ENCODE assay signal across 10 cellular contexts in genomic region chr4:153483432-153484418, GRCh38. TPM values are rescaled to one million over a fixed set of nuclear protein-coding genes. Genes with fewer than 3 reads are reported as not detected.
A peak's percentile ranks its signal among the peaks of the same experiment; 100 is the strongest.
DNase-seq lines count a peak whose midpoint lies in the region; ATAC-seq and TF ChIP-seq lines count a peak whose summit lies in the region.
"Had no signal": no experiment of that assay in that cellular context is flagged by ENCODE, and none has a peak within 500 bp of the region (broad histone marks: within the 10 kb centered on the region; RNA-seq: fewer than 3 reads in every experiment).

No MANE protein-coding gene starts in this region.

- no peak for TF ChIP-seq CTCF in GM23338 (conservative IDR thresholded peaks at IDR 0.05; ENCODE audit: low read depth in 2 of 2)
- TF ChIP-seq CTCF in mammary epithelial cell (conservative IDR thresholded peaks at IDR 0.05 in 1 of 2, IDR thresholded peaks at IDR 0.05 in 1 of 2; ENCODE audit: extremely low read depth in 1 of 2, insufficient read depth in 1 of 2, low read depth in 1 of 2, low read length in 2 of 2) = no peak

- H3K4me3 ChIP-seq in BLaER1 (peak overlapping the region; percentile 26; the same call in 1 of the 2 replicates), GM23338 (no peak overlapping the region), mammary epithelial cell (replicated peaks in 1 of 3; ENCODE audit: insufficient read depth in 1 of 3, low read depth in 2 of 3, low read length in 3 of 3) (peak overlapping the region in 1 of 3 experiments; percentile 24)

- H3K36me3 Mint-ChIP-seq in GM23338 (ENCODE audit: low read depth) (peaks cover 6% of the 10 kb centered on the region), naive B cell (peaks cover 9 to 13% of the 10 kb centered on the region in 2 donors)

- no TSS peak for BruUV-seq in mammary epithelial cell (replicated peaks; lab: Mats Ljungman, UMichigan)

- dilution Hi-C loops in mammary epithelial cell (cut with HindIII; ENCODE audit: low sequenced_read_pairs) = no loop called here

- no peak overlapping the region for H3K27ac Mint-ChIP-seq in GM23338
- peak overlapping the region; percentile 62 to 98 (median 90) for H3K27ac Mint-ChIP-seq in naive B cell

- no peaks in the 10 kb centered on the region for H3K9me2 ChIP-seq in GM23338 (ENCODE audit: insufficient read depth)

- H3K36me3 ChIP-seq in BLaER1 (peaks cover 64% of the 10 kb centered on the region), GM23338 (ENCODE audit: insufficient read depth) (no peaks in the 10 kb centered on the region), mammary epithelial cell (ENCODE audit: insufficient read depth, low read length) (no peaks in the 10 kb centered on the region)

- no peak for DNase-seq in GM23338 (ENCODE audit: low spot score)
- DNase-seq in mammary epithelial cell = no peak
- DNase-seq in naive B cell = no peak
- no peak for DNase-seq in stimulated activated naive CD4-positive, alpha-beta T cell treated with Interleukin-2 at 50 U/mL for 16 hours (lab: John Stamatoyannopoulos, UW)
- no peak for DNase-seq in SKM-1 treated with dmso at 0.1 percent for 144 hours (lab: John Stamatoyannopoulos, UW; ENCODE audit: unreplicated experiment)
- no peak for DNase-seq in stimulated activated CD4-positive, alpha-beta T cell treated with anti-CD3 and anti-CD28 coated beads, Interleukin-4, amount 100 ng/mL, for 24 hours
- DNase-seq: NCI-H2029; stimulated activated CD4-positive, alpha-beta T cell treated with anti-CD3 and anti-CD28 coated beads, Interleukin-15, amount 100 ng/mL, for 24 hours had no signal

- 46% methylated on average over 10 of the region's 10 CpGs for WGBS in mammary epithelial cell (ENCODE audit: low coverage, missing lambda C conversion rate)

- H3K27ac ChIP-seq in BLaER1 (peak overlapping the region; percentile 57), GM23338 (ENCODE audit: low read depth) (peak overlapping the region; percentile 42; the same call in 1 of the 2 replicates), mammary epithelial cell (ENCODE audit: insufficient read depth, low read depth, low read length) (peak overlapping the region; percentile 31)

- H3K79me2 ChIP-seq in GM23338 (replicated peaks; ENCODE audit: insufficient read depth) (peaks cover 67% of the 10 kb centered on the region), mammary epithelial cell (ENCODE audit: insufficient read depth, low read length) (peaks cover 22% of the 10 kb centered on the region)

- no peak overlapping the region for H3K4me3 Mint-ChIP-seq in GM23338
- H3K4me3 Mint-ChIP-seq in naive B cell = peak overlapping the region in 7 of 8 donors; percentile 21 to 81 (median 45)

- H3K4me2 ChIP-seq in BLaER1 (peak overlapping the region; percentile 92), GM23338 (no peak overlapping the region), mammary epithelial cell (ENCODE audit: insufficient read depth, low read depth, low read length) (peak overlapping the region; percentile 70)

- H4K20me1 ChIP-seq in BLaER1 (peaks cover 100% of the 10 kb centered on the region), GM23338 (replicated peaks; ENCODE audit: insufficient read depth) (peaks cover 10% of the 10 kb centered on the region; the same call in 1 of the 2 replicates), mammary epithelial cell (ENCODE audit: insufficient read depth, low read length) (no peaks in the 10 kb centered on the region)

- H3K27me3 Mint-ChIP-seq in GM23338 (ENCODE audit: insufficient read depth, low read depth, poor library complexity) (peaks cover 3% of the 10 kb centered on the region), naive B cell (no peaks in the 10 kb centered on the region)

- H2AFZ ChIP-seq in GM23338 (no peak overlapping the region), mammary epithelial cell (ENCODE audit: low read depth, low read length) (peak overlapping the region; percentile 33)

- H3K9me3 Mint-ChIP-seq in GM23338 (no peaks in the 10 kb centered on the region), naive B cell (no peaks in the 10 kb centered on the region)

- H3K4me1 ChIP-seq in BLaER1 = peaks cover 96% of the 10 kb centered on the region
- H3K4me1 ChIP-seq in GM23338 (ENCODE audit: insufficient read depth) = peaks cover 31% of the 10 kb centered on the region
- H3K4me1 ChIP-seq in mammary epithelial cell (ENCODE audit: insufficient read depth, low read length) = peaks cover 45% of the 10 kb centered on the region

- 0 out of 2 replicates have a peak, but pooled peaks cover 2% of the 10 kb centered on the region for H3F3A ChIP-seq in GM23338 (replicated peaks; ENCODE audit: low read depth)

- H3K9ac ChIP-seq in BLaER1 (peak overlapping the region; percentile 71), mammary epithelial cell (ENCODE audit: insufficient read depth, low read length) (peak overlapping the region; percentile 23)

- H3K9me3 ChIP-seq in BLaER1 (no peaks in the 10 kb centered on the region), mammary epithelial cell (replicated peaks; ENCODE audit: insufficient read depth, low read length) (no peaks in the 10 kb centered on the region)

- H3K27me3 ChIP-seq in BLaER1 (no peaks in the 10 kb centered on the region), GM23338 (ENCODE audit: insufficient read depth) (no peaks in the 10 kb centered on the region), mammary epithelial cell (ENCODE audit: insufficient read depth, low read length) (no peaks in the 10 kb centered on the region)

- peaks cover 44% of the 10 kb centered on the region for H3K4me1 Mint-ChIP-seq in GM23338
- H3K4me1 Mint-ChIP-seq in naive B cell = peaks cover 62 to 87% (median 73%) of the 10 kb centered on the region in 3 donors

- in situ Hi-C loops in mammary epithelial cell (cut with MboI; ENCODE audit: low sequenced_read_pairs in 2 of 2) = no loop called here

- CTCF ChIA-PET in mammary epithelial cell (lab: Charles Lee; ENCODE audit: low non-redundant PET) = no interaction called here

- intact Hi-C loops in mammary epithelial cell (cut with micrococcal nuclease) = no loop called here

- ATAC-seq in GM23338 (no peak), naive B cell (ENCODE audit: low read depth in 2 of 2) (no peak), GM19455 (IDR thresholded peaks at IDR 0.05; ENCODE audit: unreplicated experiment) (no peak)

TF ChIP-seq in GM23338, 12 proteins besides CTCF, POLR2A, EP300 and RAD21 (continues in another document):
- TF ChIP-seq NANOG (IDR thresholded peaks at IDR 0.05; ENCODE audit: borderline replicate concordance) (no peak), JUNB (IDR thresholded peaks at IDR 0.05; ENCODE audit: unreplicated experiment) (no peak), POLR2AphosphoS5 (IDR thresholded peaks at IDR 0.05; ENCODE audit: low read depth) (no peak), CREB1 (CRISPR knock-in tag; IDR thresholded peaks at IDR 0.05; ENCODE audit: low read depth) (no peak)

RNA-seq across cellular contexts. Expression of gene TMEM131L, which starts 17.6 kb away (rescaled TPM):
- 32.2 and 35.0 TPM in 2 replicates for total RNA-seq in GM23338 (2014; rRNA removed; shearing (Covaris generic))
- 11.1 TPM in 2 replicates for polyA plus RNA-seq in GM23338 (2016; fragmentation: Nextera tagmentation; extraction: Ambion mirVana)
- total RNA-seq in mammary epithelial cell = 10 to 100 TPM; 17.4 to 33.8 TPM
- polyA plus RNA-seq in mammary epithelial cell = 8.6 TPM
- polyA minus RNA-seq in mammary epithelial cell = 24.3 TPM
- polyA plus RNA-seq in naive B cell (ENCODE audit: low read depth in 6 of 6) = 10 to 100 TPM; 52.2 to 86.7 (median 68.1) TPM
